8 cellular contexts compared by ENCODE assay signal in the genomic region with DNA sequence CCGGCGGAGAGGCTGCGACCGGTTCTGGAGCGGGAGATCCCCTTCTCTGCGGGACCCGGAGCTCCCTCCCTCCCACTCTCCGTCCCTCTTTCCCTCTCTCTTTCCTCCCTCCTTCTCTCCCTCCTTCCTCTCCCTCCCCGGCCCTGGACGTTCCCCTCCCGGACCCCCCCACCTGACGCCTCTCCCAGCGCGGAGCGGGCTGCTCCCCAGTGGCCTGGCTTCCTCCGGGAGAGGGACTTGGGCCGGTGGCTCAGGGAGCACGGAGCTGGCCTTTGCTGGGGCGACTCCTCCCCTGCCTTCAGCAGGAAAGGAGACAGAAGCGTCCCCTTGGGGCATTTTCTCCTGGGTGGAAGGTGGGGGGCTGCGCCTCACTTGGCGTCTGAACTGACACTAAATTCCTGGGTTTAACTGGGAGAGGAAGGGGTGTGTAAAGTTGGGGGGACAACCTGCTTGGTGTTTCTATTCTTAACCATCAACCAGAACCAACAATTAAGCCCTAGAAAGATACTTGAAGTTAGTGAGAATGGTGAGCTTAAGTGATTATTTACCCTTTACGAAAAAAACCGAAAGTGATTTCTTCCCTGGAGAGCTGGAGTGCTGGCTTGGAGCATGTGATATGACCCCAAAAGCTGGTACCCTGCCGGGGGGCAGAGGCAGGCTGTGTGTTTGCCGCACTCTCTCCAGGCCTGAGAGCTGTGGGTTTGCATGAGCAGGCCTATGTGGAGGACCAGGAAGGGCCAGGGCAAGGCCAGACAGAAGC. TPM values are rescaled to one million over a fixed set of nuclear protein-coding genes. Genes with fewer than 3 reads are reported as not detected.
DNase-seq lines count a peak whose midpoint lies in the region; ATAC-seq and TF ChIP-seq lines count a peak whose summit lies in the region.

No MANE protein-coding gene starts in this region.

- H3K4me1 ChIP-seq in RWPE2 (ENCODE audit: insufficient read depth, poor library complexity, severe bottlenecking): no peaks in the 10 kb centered on the region
- H3K4me1 ChIP-seq in foreskin keratinocyte: no peaks in the 10 kb centered on the region

- no peaks in the 10 kb centered on the region for H3K27me3 ChIP-seq in RWPE2 (ENCODE audit: insufficient read depth, poor library complexity, severe bottlenecking)
- H3K27me3 ChIP-seq in foreskin keratinocyte: no peaks in the 10 kb centered on the region

- no peaks in the 10 kb centered on the region for H3K36me3 ChIP-seq in RWPE2 (ENCODE audit: low read depth)

- H3K27ac ChIP-seq in RWPE2 (ENCODE audit: poor library complexity, severe bottlenecking) (peak overlapping the region; percentile 10), foreskin keratinocyte (no peak overlapping the region)

- DNase-seq in RWPE2 (ENCODE audit: low spot score) (no peak), foreskin keratinocyte (no peak), retinal pigment epithelial cell (ENCODE audit: low read depth) (no peak), iPS-NIHi7 (ENCODE audit: extremely low spot score) (no peak)

- TF ChIP-seq CTCF in RWPE2 (IDR thresholded peaks at IDR 0.05; ENCODE audit: poor library complexity, severe bottlenecking) (no peak), foreskin keratinocyte (conservative IDR thresholded peaks at IDR 0.05) (no peak), retinal pigment epithelial cell (conservative IDR thresholded peaks at IDR 0.05; ENCODE audit: low read depth, low read length) (no peak)

- no peaks in the 10 kb centered on the region for H3K9me3 ChIP-seq in RWPE2 (ENCODE audit: severe bottlenecking)

- ATAC-seq in GM19351 (IDR thresholded peaks at IDR 0.05; ENCODE audit: unreplicated experiment) (peak; percentile 5), RWPE2 (ENCODE audit: low read depth) (no peak; the same call in 2 of the 3 replicates), foreskin keratinocyte (peak; percentile 4), GM21576 (IDR thresholded peaks at IDR 0.05; ENCODE audit: unreplicated experiment) (no peak), GM19395 (IDR thresholded peaks at IDR 0.05; ENCODE audit: unreplicated experiment) (no peak), HG03565 (IDR thresholded peaks at IDR 0.05; ENCODE audit: unreplicated experiment) (no peak)

- peak overlapping the region; percentile 85 for H3K4me3 ChIP-seq in RWPE2 (ENCODE audit: severe bottlenecking)
- peak overlapping the region; percentile 52 for H3K4me3 ChIP-seq in retinal pigment epithelial cell (ENCODE audit: low read length)

RNA-seq across cellular contexts. Expression of gene SPIRE2, which starts 0.8 kb away (rescaled TPM):
- total RNA-seq in foreskin keratinocyte: 2.2 and 2.6 TPM in 2 replicates
- polyA plus RNA-seq in foreskin keratinocyte: 1.5 and 1.7 TPM in 2 replicates

RNA-seq across cellular contexts. Expression of gene FANCA, which starts 12.6 kb away (rescaled TPM):
- 32.0 and 33.0 TPM in 2 replicates for total RNA-seq in foreskin keratinocyte
- polyA plus RNA-seq in foreskin keratinocyte: 26.4 and 30.4 TPM in 2 replicates

RNA-seq across cellular contexts. Expression of gene TCF25, which starts 44.3 kb away (rescaled TPM):
- total RNA-seq in foreskin keratinocyte: 89.1 and 93.4 TPM in 2 replicates
- 84.8 and 92.9 TPM in 2 replicates for polyA plus RNA-seq in foreskin keratinocyte

Comparison
In these comparisons a context has a peak if more than half of its experiments do, and no peak if none do; other contexts are left out.
1. ATAC-seq: peak in GM19351 (single experiment) and foreskin keratinocyte (single experiment); none in RWPE2 (single experiment), GM21576 (single experiment), GM19395 (single experiment) and HG03565 (single experiment).